Comparison of ENCODE assay signal across 32 cellular contexts in the genomic region with DNA sequence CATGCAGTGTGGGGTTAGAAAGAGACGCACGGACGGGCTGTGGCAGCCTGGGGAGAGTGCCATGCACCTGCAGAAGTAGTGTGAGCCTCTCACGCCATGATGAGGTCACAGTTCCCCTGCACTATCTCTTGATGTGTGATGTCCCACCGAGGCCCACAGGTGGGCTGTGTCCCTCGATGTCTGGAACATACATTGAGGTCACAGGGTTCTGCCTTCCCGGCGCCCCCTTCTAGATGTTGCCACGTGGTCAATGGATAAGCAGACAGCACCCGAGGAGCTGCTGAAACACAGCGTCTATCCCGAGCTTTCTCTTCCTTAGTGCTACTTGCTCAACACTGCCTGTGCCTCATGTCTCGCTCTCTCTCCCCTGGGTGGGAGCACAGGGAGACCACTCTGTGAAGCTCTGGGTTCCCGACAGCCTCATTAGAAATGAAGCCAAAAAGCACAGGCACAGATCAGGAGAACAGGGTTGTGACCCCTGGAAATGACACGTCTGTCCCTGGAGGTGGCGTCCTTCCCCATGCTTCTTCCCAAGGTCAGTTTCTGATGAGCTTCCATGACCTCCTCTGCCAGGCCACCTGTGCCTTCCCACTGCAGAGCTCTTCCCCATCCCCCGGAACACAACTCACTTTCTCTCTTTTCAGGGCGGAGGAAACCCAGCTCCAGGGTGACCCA.
DNase-seq lines count a peak whose midpoint lies in the region; ATAC-seq, FAIRE-seq and TF ChIP-seq lines count a peak whose summit lies in the region.
"Had no signal": no experiment of that assay in that cellular context is flagged by ENCODE, and none has a peak within 500 bp of the region (broad histone marks: within the 10 kb centered on the region; RNA-seq: fewer than 3 reads in every experiment).

No MANE protein-coding gene starts in this region.

- peaks cover 7% of the 10 kb centered on the region for H3K27me3 Mint-ChIP-seq in activated naive CD8-positive, alpha-beta T cell treated with anti-CD3 and anti-CD28 coated beads, Interleukin-2, amount 10 ng/mL, durations not matched to agents 7 days and 5 days
- H3K27me3 Mint-ChIP-seq in activated naive CD8-positive, alpha-beta T cell treated with anti-CD3 and anti-CD28 coated beads for 36 hours, result no peaks in the 10 kb centered on the region
- H3K27me3 Mint-ChIP-seq: dendritic cell treated with granulocyte-macrophage colony-stimulating factor and Interleukin-4, amounts not matched to agents 40 ng/mL and 50 ng/mL, for 4 days had no signal

- dilution Hi-C loops in endothelial cell of umbilical vein (cut with MboI; ENCODE audit: extremely low pct_ligation_motif_present, low sequenced_read_pairs), result no loop called here

- no peak overlapping the region for H3K4me3 Mint-ChIP-seq in activated naive CD8-positive, alpha-beta T cell treated with anti-CD3 and anti-CD28 coated beads, Interleukin-2, amount 10 ng/mL, durations not matched to agents 7 days and 5 days
- no peak overlapping the region for H3K4me3 Mint-ChIP-seq in activated naive CD8-positive, alpha-beta T cell treated with anti-CD3 and anti-CD28 coated beads for 36 hours
- H3K4me3 Mint-ChIP-seq: dendritic cell treated with granulocyte-macrophage colony-stimulating factor and Interleukin-4, amounts not matched to agents 40 ng/mL and 50 ng/mL, for 4 days; HFFc6; neural crest cell had no signal

- no peak for FAIRE-seq in endothelial cell of umbilical vein (lab: Jason Lieb, UNC)
- FAIRE-seq in D721Med (lab: Jason Lieb, UNC), result no peak
- FAIRE-seq: endometrium, GM12892, islet of Langerhans, TTC549 had no signal

- CTCF ChIA-PET in endothelial cell of umbilical vein (lab: Charles Lee), result interaction anchor here (0.7 to 2.8 kb wide), 9 partner anchors 9 to 124 kb away, joined by 3 to 10 read pairs (median 5); no protein-coding TSS in a partner anchor

- H3K27ac Mint-ChIP-seq in activated naive CD8-positive, alpha-beta T cell treated with anti-CD3 and anti-CD28 coated beads, Interleukin-2, amount 10 ng/mL, durations not matched to agents 7 days and 5 days, result peak overlapping the region; percentile 28
- H3K27ac Mint-ChIP-seq in activated naive CD8-positive, alpha-beta T cell treated with anti-CD3 and anti-CD28 coated beads for 36 hours, result no peak overlapping the region
- H3K27ac Mint-ChIP-seq: dendritic cell treated with granulocyte-macrophage colony-stimulating factor and Interleukin-4, amounts not matched to agents 40 ng/mL and 50 ng/mL, for 4 days; HFFc6 had no signal

- BruUV-seq in endothelial cell of umbilical vein (replicated peaks; lab: Mats Ljungman, UMichigan), result no TSS peak

- H3K4me1 ChIP-seq in endothelial cell of umbilical vein (ENCODE audit: control insufficient read depth, extremely low read depth, insufficient read depth, low read length), result peaks cover 2% of the 10 kb centered on the region
- H3K4me1 ChIP-seq: testis had no signal

- H3K27ac ChIP-seq in endothelial cell of umbilical vein (ENCODE audit: insufficient read depth, low read depth, low read length), result no peak overlapping the region
- H3K27ac ChIP-seq: gastroesophageal sphincter, lower lobe of right lung, testis had no signal

- no peaks in the 10 kb centered on the region for H3K4me1 Mint-ChIP-seq in activated naive CD8-positive, alpha-beta T cell treated with anti-CD3 and anti-CD28 coated beads, Interleukin-2, amount 10 ng/mL, durations not matched to agents 7 days and 5 days
- no peaks in the 10 kb centered on the region for H3K4me1 Mint-ChIP-seq in activated naive CD8-positive, alpha-beta T cell treated with anti-CD3 and anti-CD28 coated beads for 36 hours

- H4K20me1 ChIP-seq in endothelial cell of umbilical vein (replicated peaks; ENCODE audit: control insufficient read depth, extremely low read depth, insufficient read depth, low read length), result no peaks in the 10 kb centered on the region

- no peak for ATAC-seq in activated naive CD8-positive, alpha-beta T cell treated with anti-CD3 and anti-CD28 coated beads, Interleukin-2, amount 10 ng/mL, durations not matched to agents 7 days and 5 days (ENCODE audit: low read depth)
- ATAC-seq: gastroesophageal sphincter; lower lobe of right lung; mucosa of descending colon; stimulated activated naive CD8-positive, alpha-beta T cell treated with anti-CD3 and anti-CD28 coated beads, Interleukin-15, Interleukin-2, amounts not matched to agents 100 U/mL and 50 U/mL, for 24 hours had no signal

- no peak overlapping the region for H3K9ac ChIP-seq in endothelial cell of umbilical vein (replicated peaks; ENCODE audit: extremely low read depth, insufficient read depth, low read length)

- H3K4me2 ChIP-seq in endothelial cell of umbilical vein (ENCODE audit: insufficient read depth, low read length), result no peak overlapping the region

- DNase-seq in activated naive CD8-positive, alpha-beta T cell treated with anti-CD3 and anti-CD28 coated beads, Interleukin-2, amount 10 ng/mL, durations not matched to agents 7 days and 5 days, result no peak
- no peak for DNase-seq in activated naive CD8-positive, alpha-beta T cell treated with anti-CD3 and anti-CD28 coated beads for 36 hours
- DNase-seq in NB4 (ENCODE audit: low read depth), result peak; percentile 17
- DNase-seq in endothelial cell of umbilical vein (ENCODE audit: low read depth, low spot score), result no peak
- DNase-seq in retina, result peak; percentile 28
- DNase-seq in activated CD4-positive, alpha-beta T cell treated with anti-CD3 and anti-CD28 coated beads, Interleukin-2, amount 50 U/mL, for 48 hours, result no peak
- DNase-seq in NCI-H1048 (lab: John Stamatoyannopoulos, UW), result no peak
- no peak for DNase-seq in D721Med (ENCODE audit: insufficient read length, low spot score)
- DNase-seq: 8988T; activated CD4-positive, alpha-beta T cell treated with anti-CD3 and anti-CD28 coated beads for 1 hour; activated effector memory CD4-positive, alpha-beta T cell treated with anti-CD3 and anti-CD28 coated beads, Interleukin-2, amount 50 U/mL, for 16 hours; activated T-cell treated with anti-CD3 and anti-CD28 coated beads, Interleukin-2, amount 50 U/mL, for 1 hour; Calu3; central memory CD4-positive, alpha-beta T cell; EL; HFFc6; hypothalamus; lower lobe of right lung; mucosa of descending colon; NCI-H1105 treated with DMSO at 0.1 percent for 48 hours; NCI-H2081; NCI-H226; stimulated activated CD4-positive, alpha-beta T cell treated with anti-CD3 and anti-CD28 coated beads, Interleukin-15, amount 100 ng/mL, for 24 hours; stimulated activated naive CD8-positive, alpha-beta T cell treated with anti-CD3 and anti-CD28 coated beads, Interleukin-15, Interleukin-2, amounts not matched to agents 100 U/mL and 50 U/mL, for 24 hours; testis had no signal

- intact Hi-C loops in endothelial cell of umbilical vein (cut with micrococcal nuclease), result no loop called here

- H3K9me3 Mint-ChIP-seq in activated naive CD8-positive, alpha-beta T cell treated with anti-CD3 and anti-CD28 coated beads, Interleukin-2, amount 10 ng/mL, durations not matched to agents 7 days and 5 days, result no peaks in the 10 kb centered on the region
- H3K9me3 Mint-ChIP-seq in activated naive CD8-positive, alpha-beta T cell treated with anti-CD3 and anti-CD28 coated beads for 36 hours, result peaks cover 6% of the 10 kb centered on the region
- H3K9me3 Mint-ChIP-seq: neural crest cell had no signal

- TF ChIP-seq CTCF in NB4 (IDR thresholded peaks at IDR 0.05; ENCODE audit: low read depth, low read length) (peak; percentile 5), endothelial cell of umbilical vein (IDR thresholded peaks at IDR 0.05; ENCODE audit: extremely low read depth in 1 of 2, insufficient read depth in 1 of 2, low read depth in 1 of 2, low read length in 2 of 2) (no peak), D721Med (IDR thresholded peaks at IDR 0.05; ENCODE audit: insufficient read depth, missing control alignments) (no peak)

- H3K27me3 ChIP-seq in endothelial cell of umbilical vein (ENCODE audit: control insufficient read depth in 2 of 2, insufficient read depth in 2 of 2, low read length in 2 of 2), result no peaks in the 10 kb centered on the region
- H3K27me3 ChIP-seq: gastroesophageal sphincter, testis had no signal

- POLR2A ChIA-PET in activated naive CD8-positive, alpha-beta T cell treated with anti-CD3 and anti-CD28 coated beads, Interleukin-2, amount 10 ng/mL, durations not matched to agents 7 days and 5 days (lab: Charles Lee), result no interaction called here
- POLR2A ChIA-PET in endothelial cell of umbilical vein (lab: Charles Lee), result no interaction called here

- H3K4me3 ChIP-seq in NB4 (ENCODE audit: low read depth, low read length) (no peak overlapping the region), endothelial cell of umbilical vein (replicated peaks in 1 of 3; ENCODE audit: insufficient read depth in 1 of 3, low read depth in 1 of 3, low read length in 3 of 3) (no peak overlapping the region)
- H3K4me3 ChIP-seq: gastroesophageal sphincter, lower lobe of right lung, mucosa of descending colon, testis had no signal

- no peak for TF ChIP-seq POLR2A in NB4 (IDR thresholded peaks at IDR 0.05; ENCODE audit: extremely low read depth, insufficient read length)
- no peak for TF ChIP-seq POLR2A in endothelial cell of umbilical vein (IDR thresholded peaks at IDR 0.05; ENCODE audit: low read depth, low read length)

- H2AFZ ChIP-seq in endothelial cell of umbilical vein (ENCODE audit: low read depth, low read length), result peak overlapping the region; percentile 32

- H3K79me2 ChIP-seq in endothelial cell of umbilical vein (ENCODE audit: control insufficient read depth, insufficient read depth, low read length), result no peaks in the 10 kb centered on the region

- no peaks in the 10 kb centered on the region for H3K9me3 ChIP-seq in endothelial cell of umbilical vein (replicated peaks; ENCODE audit: control insufficient read depth, insufficient read depth, low read length)
- H3K9me3 ChIP-seq: lower lobe of right lung, mucosa of descending colon, testis had no signal

- H3K9me1 ChIP-seq in endothelial cell of umbilical vein (replicated peaks; ENCODE audit: control insufficient read depth, extremely low read depth, insufficient read depth, low read length), result no peaks in the 10 kb centered on the region

- no peaks in the 10 kb centered on the region for H3K36me3 Mint-ChIP-seq in activated naive CD8-positive, alpha-beta T cell treated with anti-CD3 and anti-CD28 coated beads, Interleukin-2, amount 10 ng/mL, durations not matched to agents 7 days and 5 days
- peaks cover 3% of the 10 kb centered on the region for H3K36me3 Mint-ChIP-seq in activated naive CD8-positive, alpha-beta T cell treated with anti-CD3 and anti-CD28 coated beads for 36 hours

- H3K36me3 ChIP-seq in endothelial cell of umbilical vein (ENCODE audit: control insufficient read depth in 2 of 2, extremely low read depth in 1 of 2, insufficient read depth in 2 of 2, low read length in 2 of 2), result no peaks in the 10 kb centered on the region
- H3K36me3 ChIP-seq: gastroesophageal sphincter, lower lobe of right lung had no signal

TF ChIP-seq in endothelial cell of umbilical vein, 7 proteins besides CTCF, POLR2A, EP300 and RAD21 (continues in another document):
- TF ChIP-seq, protein P1, sequence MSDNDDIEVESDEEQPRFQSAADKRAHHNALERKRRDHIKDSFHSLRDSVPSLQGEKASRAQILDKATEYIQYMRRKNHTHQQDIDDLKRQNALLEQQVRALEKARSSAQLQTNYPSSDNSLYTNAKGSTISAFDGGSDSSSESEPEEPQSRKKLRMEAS (IDR thresholded peaks at IDR 0.05; ENCODE audit: insufficient read depth, insufficient read length), result no peak
- no peak for TF ChIP-seq MYC (IDR thresholded peaks at IDR 0.05; ENCODE audit: low read depth, low read length)
- no peak for TF ChIP-seq EZH2 (IDR thresholded peaks at IDR 0.05; ENCODE audit: borderline replicate concordance, low read depth, low read length, severe bottlenecking)

Comparison
In these comparisons a context has a peak if more than half of its experiments do, and no peak if none do; other contexts are left out.
1. DNase-seq: peak in NB4 (single experiment) and retina (single experiment); none in activated naive CD8-positive, alpha-beta T cell treated with anti-CD3 and anti-CD28 coated beads, Interleukin-2, amount 10 ng/mL, durations not matched to agents 7 days and 5 days (single experiment), activated naive CD8-positive, alpha-beta T cell treated with anti-CD3 and anti-CD28 coated beads for 36 hours (single experiment), endothelial cell of umbilical vein (single experiment), activated CD4-positive, alpha-beta T cell treated with anti-CD3 and anti-CD28 coated beads, Interleukin-2, amount 50 U/mL, for 48 hours (0 of 2), NCI-H1048 (single experiment) and D721Med (single experiment).